8 cellular contexts compared by ENCODE assay signal in genomic region chr12:54054442-54055332, GRCh38. TPM values are rescaled to one million over a fixed set of nuclear protein-coding genes. Genes with fewer than 3 reads are reported as not detected.
DNase-seq lines count a peak whose midpoint lies in the region; ATAC-seq and TF ChIP-seq lines count a peak whose summit lies in the region.

No MANE protein-coding gene starts in this region.

- H3K36me3 ChIP-seq in right atrium auricular region: no peaks in the 10 kb centered on the region
- no peaks in the 10 kb centered on the region for H3K36me3 ChIP-seq in heart right ventricle
- no peaks in the 10 kb centered on the region for H3K36me3 ChIP-seq in muscle layer of colon (ENCODE audit: insufficient read depth, low read length)
- no peaks in the 10 kb centered on the region for H3K36me3 ChIP-seq in urinary bladder (ENCODE audit: insufficient read depth)

- H3K27ac ChIP-seq in right atrium auricular region (no peak overlapping the region), heart right ventricle (no peak overlapping the region), muscle layer of colon (ENCODE audit: low read depth, low read length) (no peak overlapping the region), urinary bladder (ENCODE audit: low read depth) (no peak overlapping the region)

- TF ChIP-seq CTCF in right atrium auricular region (IDR thresholded peaks at IDR 0.05) (no peak), heart right ventricle (IDR thresholded peaks at IDR 0.05) (no peak)

- H3K4me3 Mint-ChIP-seq in activated naive CD8-positive, alpha-beta T cell treated with anti-CD3 and anti-CD28 coated beads, Interleukin-2, amount 10 ng/mL, durations not matched to agents 7 days and 5 days: peak overlapping the region; percentile 81

- DNase-seq in right atrium auricular region (ENCODE audit: low spot score): no peak
- DNase-seq in heart right ventricle: no peak
- no peak for DNase-seq in activated naive CD8-positive, alpha-beta T cell treated with anti-CD3 and anti-CD28 coated beads, Interleukin-2, amount 10 ng/mL, durations not matched to agents 7 days and 5 days
- no peak for DNase-seq in SIG-M5 treated with dmso at 0.1 percent for 504 hours (lab: John Stamatoyannopoulos, UW; ENCODE audit: unreplicated experiment)
- DNase-seq in cortex of kidney (lab: John Stamatoyannopoulos, UW): no peak
- DNase-seq in HCEC 1CT: no peak

- H3K4me1 ChIP-seq in right atrium auricular region (peaks cover 0 to 7% of the 10 kb centered on the region in 2 donors), heart right ventricle (peaks cover 0 to 16% (median 4%) of the 10 kb centered on the region in 9 donors), muscle layer of colon (ENCODE audit: insufficient read depth, low read length) (peaks cover 37% of the 10 kb centered on the region), urinary bladder (ENCODE audit: insufficient read depth) (peaks cover 4% of the 10 kb centered on the region)

- ATAC-seq in heart right ventricle: no peak
- ATAC-seq in activated naive CD8-positive, alpha-beta T cell treated with anti-CD3 and anti-CD28 coated beads, Interleukin-2, amount 10 ng/mL, durations not matched to agents 7 days and 5 days (ENCODE audit: low read depth): no peak

- H3K4me3 ChIP-seq in right atrium auricular region: peak overlapping the region; percentile 32 to 49
- peak overlapping the region in 4 of 10 donors; percentile 30 to 52 (median 46) for H3K4me3 ChIP-seq in heart right ventricle
- peak overlapping the region in 1 of 2 donors; percentile 32 for H3K4me3 ChIP-seq in muscle layer of colon (ENCODE audit: low read depth in 1 of 2, low read length in 2 of 2)
- peak overlapping the region; percentile 12 for H3K4me3 ChIP-seq in urinary bladder (ENCODE audit: low read depth, low read length)

- POLR2A ChIA-PET in activated naive CD8-positive, alpha-beta T cell treated with anti-CD3 and anti-CD28 coated beads, Interleukin-2, amount 10 ng/mL, durations not matched to agents 7 days and 5 days (lab: Charles Lee): interaction anchor here (0.5 to 1.1 kb wide), 5 partner anchors 11 to 134 kb away, joined by 3 to 5 read pairs (median 3); partner anchors contain the start of gene SMUG1

- 7 to 14% methylated on average over 32 to 33 of the region's 33 CpGs for WGBS in heart right ventricle, 2 donors
- 22% methylated on average over 33 of the region's 33 CpGs for WGBS in urinary bladder

- H3K27me3 ChIP-seq in right atrium auricular region: peaks cover 7 to 22% of the 10 kb centered on the region in 2 donors
- peaks cover 13 to 100% (median 97%) of the 10 kb centered on the region in 7 donors for H3K27me3 ChIP-seq in heart right ventricle
- peaks cover 36 to 41% of the 10 kb centered on the region in 2 donors for H3K27me3 ChIP-seq in muscle layer of colon (ENCODE audit: control insufficient read depth in 1 of 2, insufficient read depth in 2 of 2, low read length in 2 of 2)

- no peaks in the 10 kb centered on the region for H3K9me3 ChIP-seq in right atrium auricular region
- no peaks in the 10 kb centered on the region for H3K9me3 ChIP-seq in heart right ventricle
- no peaks in the 10 kb centered on the region for H3K9me3 ChIP-seq in muscle layer of colon (ENCODE audit: low read length)

- peak overlapping the region; percentile 59 for H3K27ac Mint-ChIP-seq in activated naive CD8-positive, alpha-beta T cell treated with anti-CD3 and anti-CD28 coated beads, Interleukin-2, amount 10 ng/mL, durations not matched to agents 7 days and 5 days

- no peaks in the 10 kb centered on the region for H3K9me3 Mint-ChIP-seq in activated naive CD8-positive, alpha-beta T cell treated with anti-CD3 and anti-CD28 coated beads, Interleukin-2, amount 10 ng/mL, durations not matched to agents 7 days and 5 days

- H3K4me1 Mint-ChIP-seq in activated naive CD8-positive, alpha-beta T cell treated with anti-CD3 and anti-CD28 coated beads, Interleukin-2, amount 10 ng/mL, durations not matched to agents 7 days and 5 days: peaks cover 34% of the 10 kb centered on the region

- intact Hi-C loops in heart right ventricle (cut with DNase I): no loop called here

- H3K9ac ChIP-seq in muscle layer of colon (ENCODE audit: low read length): peak overlapping the region; percentile 15

- peaks cover 4% of the 10 kb centered on the region for H3K36me3 Mint-ChIP-seq in activated naive CD8-positive, alpha-beta T cell treated with anti-CD3 and anti-CD28 coated beads, Interleukin-2, amount 10 ng/mL, durations not matched to agents 7 days and 5 days

- peaks cover 92% of the 10 kb centered on the region for H3K27me3 Mint-ChIP-seq in activated naive CD8-positive, alpha-beta T cell treated with anti-CD3 and anti-CD28 coated beads, Interleukin-2, amount 10 ng/mL, durations not matched to agents 7 days and 5 days

RNA-seq across cellular contexts. Expression of gene HOXC4, which starts 1.1 kb away (rescaled TPM):
- total RNA-seq in right atrium auricular region (under 1 TPM in 1 of 2 donors, not detected in 1; 0.20 TPM), heart right ventricle (under 1 TPM in 3 of 10 donors, not detected in 7; 0.21 to 0.22 (median 0.21) TPM), urinary bladder (1.6 TPM)
- polyA plus RNA-seq in heart right ventricle (under 1 TPM in 1 of 2 donors, not detected in 1; 0.03 TPM), urinary bladder (0.58 TPM)
- total RNA-seq in activated naive CD8-positive, alpha-beta T cell treated with anti-CD3 and anti-CD28 coated beads, Interleukin-2, amount 10 ng/mL, durations not matched to agents 7 days and 5 days: 1 to 10 TPM; 1.2 to 1.5 TPM

RNA-seq across cellular contexts. Expression of gene HOXC5, which starts 21.8 kb away (rescaled TPM):
- under 1 TPM in 1 of 2 donors, not detected in 1; 0.33 TPM for total RNA-seq in right atrium auricular region
- not detected for total RNA-seq in heart right ventricle
- under 1 TPM in 1 of 2 donors, not detected in 1; 0.01 TPM for polyA plus RNA-seq in heart right ventricle
- total RNA-seq in activated naive CD8-positive, alpha-beta T cell treated with anti-CD3 and anti-CD28 coated beads, Interleukin-2, amount 10 ng/mL, durations not matched to agents 7 days and 5 days: not detected
- total RNA-seq in urinary bladder: 0.42 TPM
- polyA plus RNA-seq in urinary bladder: 0.11 TPM

RNA-seq across cellular contexts. Expression of gene HOXC6, which starts 26.4 kb away (rescaled TPM):
- total RNA-seq in right atrium auricular region (not detected), heart right ventricle (under 1 TPM in 4 of 10 donors, not detected in 6; 0.13 to 0.36 (median 0.18) TPM), urinary bladder (1.5 TPM)
- polyA plus RNA-seq in heart right ventricle (under 1 TPM; 0.03 to 0.29 TPM), urinary bladder (0.72 TPM)
- total RNA-seq in activated naive CD8-positive, alpha-beta T cell treated with anti-CD3 and anti-CD28 coated beads, Interleukin-2, amount 10 ng/mL, durations not matched to agents 7 days and 5 days: not detected

RNA-seq across cellular contexts. Expression of gene HOXC8, which starts 45.9 kb away (rescaled TPM):
- not detected for total RNA-seq in right atrium auricular region
- total RNA-seq in heart right ventricle: not detected
- polyA plus RNA-seq in heart right ventricle: not detected
- not detected for total RNA-seq in activated naive CD8-positive, alpha-beta T cell treated with anti-CD3 and anti-CD28 coated beads, Interleukin-2, amount 10 ng/mL, durations not matched to agents 7 days and 5 days
- total RNA-seq in urinary bladder: 0.16 TPM
- polyA plus RNA-seq in urinary bladder: 0.33 TPM

RNA-seq across cellular contexts. Expression of gene HOXC9, which starts 54.7 kb away (rescaled TPM):
- total RNA-seq in right atrium auricular region (not detected), heart right ventricle (not detected), urinary bladder (1.8 TPM)
- polyA plus RNA-seq in heart right ventricle (not detected), urinary bladder (0.73 TPM)
- total RNA-seq in activated naive CD8-positive, alpha-beta T cell treated with anti-CD3 and anti-CD28 coated beads, Interleukin-2, amount 10 ng/mL, durations not matched to agents 7 days and 5 days: not detected
